In the genomic region with DNA sequence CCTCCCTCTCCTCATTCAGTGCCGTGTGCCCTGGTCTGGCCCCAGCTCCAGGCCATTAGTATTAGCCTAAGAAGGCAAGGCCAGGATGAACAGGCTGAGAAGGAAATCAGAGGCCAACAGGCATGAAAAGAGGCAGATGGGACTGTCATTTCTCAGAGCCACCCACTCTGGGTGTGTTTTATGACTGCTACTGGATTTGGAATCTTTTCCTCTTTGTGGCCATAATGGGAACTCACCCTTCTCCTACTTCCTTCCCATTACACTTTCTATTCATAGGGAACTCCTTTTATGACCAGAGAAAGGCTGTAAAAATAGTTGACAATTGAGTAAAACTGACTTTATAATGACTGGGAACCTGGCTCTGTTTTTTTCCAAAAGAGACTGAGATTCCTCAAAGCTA, we compare ENCODE assay signal across 24 cellular contexts. TPM values are rescaled to one million over a fixed set of nuclear protein-coding genes. Genes with fewer than 3 reads are reported as not detected.
"Had no signal": no experiment of that assay in that cellular context is flagged by ENCODE, and none has a peak within 500 bp of the region (broad histone marks: within the 10 kb centered on the region; RNA-seq: fewer than 3 reads in every experiment).

No MANE protein-coding gene starts in this region.

- H3K9me3 Mint-ChIP-seq: activated CD4-positive, alpha-beta memory T cell treated with anti-CD3 and anti-CD28 coated beads for 36 hours; activated naive CD8-positive, alpha-beta T cell treated with anti-CD3 and anti-CD28 coated beads for 36 hours; natural killer cell; stimulated activated naive CD8-positive, alpha-beta T cell treated with anti-CD3 and anti-CD28 coated beads, Interleukin-15, amount 100 ng/mL, for 72 hours had no signal

- DNase-seq: activated CD4-positive, alpha-beta memory T cell treated with anti-CD3 and anti-CD28 coated beads for 36 hours; activated CD4-positive, alpha-beta T cell treated with anti-CD3 and anti-CD28 coated beads for 48 hours; activated naive CD4-positive, alpha-beta T cell treated with Interleukin-2 at 50 U/mL for 16 hours; activated naive CD8-positive, alpha-beta T cell treated with anti-CD3 and anti-CD28 coated beads for 36 hours; activated T-cell treated with anti-CD3 and anti-CD28 coated beads, Interleukin-2, amount 50 U/mL, for 48 hours; cortex of kidney; heart left ventricle; kidney; natural killer cell; ovary; psoas muscle; stimulated activated CD4-positive, alpha-beta T cell treated with anti-CD3 and anti-CD28 coated beads, Interleukin-12 subunit alpha, Interleukin-12 subunit beta, amount 100 ng/mL, for 4 hours; stimulated activated CD4-positive, alpha-beta T cell treated with anti-CD3 and anti-CD28 coated beads, Interleukin-4, amount 100 ng/mL, for 4 hours; stimulated activated naive CD8-positive, alpha-beta T cell treated with anti-CD3 and anti-CD28 coated beads, Interleukin-15, amount 100 ng/mL, for 72 hours; T-helper 9 cell; tibial artery had no signal

- H3K4me1 ChIP-seq: breast epithelium, psoas muscle, right atrium auricular region, tibial artery, vagina had no signal

- H3K4me1 Mint-ChIP-seq: activated naive CD8-positive, alpha-beta T cell treated with anti-CD3 and anti-CD28 coated beads for 36 hours; natural killer cell; stimulated activated naive CD8-positive, alpha-beta T cell treated with anti-CD3 and anti-CD28 coated beads, Interleukin-15, amount 100 ng/mL, for 72 hours had no signal

- H3K27me3 ChIP-seq: breast epithelium, ovary, right atrium auricular region, vagina had no signal

- H3K4me3 Mint-ChIP-seq: activated CD4-positive, alpha-beta memory T cell treated with anti-CD3 and anti-CD28 coated beads for 36 hours; activated naive CD8-positive, alpha-beta T cell treated with anti-CD3 and anti-CD28 coated beads for 36 hours; natural killer cell; stimulated activated naive CD8-positive, alpha-beta T cell treated with anti-CD3 and anti-CD28 coated beads, Interleukin-15, amount 100 ng/mL, for 72 hours had no signal

- H3K9me3 ChIP-seq: breast epithelium, heart left ventricle, ovary, psoas muscle, right atrium auricular region, tibial artery, vagina had no signal

- H3K27ac ChIP-seq: breast epithelium, heart left ventricle, ovary, psoas muscle, right atrium auricular region, tibial artery, vagina had no signal

- H3K36me3 ChIP-seq: breast epithelium, heart left ventricle, ovary, right atrium auricular region, tibial artery, vagina had no signal

- H3K36me3 Mint-ChIP-seq: activated CD4-positive, alpha-beta memory T cell treated with anti-CD3 and anti-CD28 coated beads for 36 hours; activated naive CD8-positive, alpha-beta T cell treated with anti-CD3 and anti-CD28 coated beads for 36 hours; natural killer cell had no signal

- ATAC-seq: heart left ventricle; left lobe of liver; natural killer cell; psoas muscle; stimulated activated naive CD8-positive, alpha-beta T cell treated with anti-CD3 and anti-CD28 coated beads, Interleukin-15, amount 100 ng/mL, for 72 hours had no signal

- H3K4me3 ChIP-seq: breast epithelium, heart left ventricle, lung, ovary, psoas muscle, right atrium auricular region, tibial artery, vagina had no signal

- H3K27ac Mint-ChIP-seq: activated CD4-positive, alpha-beta memory T cell treated with anti-CD3 and anti-CD28 coated beads for 36 hours; activated naive CD8-positive, alpha-beta T cell treated with anti-CD3 and anti-CD28 coated beads for 36 hours; natural killer cell; stimulated activated naive CD8-positive, alpha-beta T cell treated with anti-CD3 and anti-CD28 coated beads, Interleukin-15, amount 100 ng/mL, for 72 hours had no signal

RNA-seq across cellular contexts. Expression of a gene that starts 17.7 kb away (rescaled TPM):
- total RNA-seq: activated CD4-positive, alpha-beta memory T cell treated with anti-CD3 and anti-CD28 coated beads for 36 hours; activated naive CD8-positive, alpha-beta T cell treated with anti-CD3 and anti-CD28 coated beads for 36 hours; breast epithelium; epithelial cell of proximal tubule; fibroblast of villous mesenchyme; kidney; natural killer cell; ovary; right atrium auricular region; T-helper 1 cell treated with Interleukin-12 subunit alpha and Interleukin-12 subunit beta and Interleukin-4 antibody, amounts not matched to agents 30 ng/mL and 1 ng/mL, for 36 hours; vagina had no signal
- polyA plus RNA-seq: heart left ventricle, ovary had no signal
